ENCODE assay signal across 9 cellular contexts in the genomic region with DNA sequence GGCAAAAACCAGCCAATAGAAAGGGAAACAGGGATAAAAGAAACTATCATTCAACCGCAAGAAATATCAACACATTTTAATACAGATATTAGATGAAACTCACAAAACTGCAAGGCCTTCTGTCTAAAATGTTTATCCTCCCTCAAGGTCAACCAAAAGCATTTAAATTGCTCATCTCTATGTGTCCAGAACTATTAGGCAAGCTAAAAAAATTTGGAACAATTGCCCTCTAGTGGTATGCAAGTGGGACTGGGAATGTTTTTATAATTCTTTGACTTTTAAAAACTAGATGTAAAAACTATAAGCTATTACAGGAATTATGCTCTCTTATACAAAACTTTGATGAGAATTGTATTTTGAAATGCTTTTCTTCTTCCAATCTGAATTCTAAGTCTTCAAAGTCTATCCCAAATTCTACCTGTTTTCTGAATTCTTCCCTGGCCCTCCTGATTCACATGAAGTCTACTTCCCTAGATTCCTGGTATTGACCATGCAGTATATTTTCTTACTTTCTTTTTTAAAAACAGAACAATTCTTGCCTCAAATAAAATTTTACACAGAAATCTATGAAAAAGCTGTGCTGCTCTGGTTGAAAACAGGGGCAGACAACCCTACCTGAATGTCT. TPM values are rescaled to one million over a fixed set of nuclear protein-coding genes. Genes with fewer than 3 reads are reported as not detected.
DNase-seq lines count a peak whose midpoint lies in the region; ATAC-seq and TF ChIP-seq lines count a peak whose summit lies in the region.
"Had no signal": no experiment of that assay in that cellular context is flagged by ENCODE, and none has a peak within 500 bp of the region (broad histone marks: within the 10 kb centered on the region; RNA-seq: fewer than 3 reads in every experiment).

No MANE protein-coding gene starts in this region.

- WGBS in right cardiac atrium: 100% methylated on average over 1 of the region's 1 CpG

- H3K27ac Mint-ChIP-seq in type B pancreatic cell: no peak overlapping the region

- peaks cover 18% of the 10 kb centered on the region for H3K79me2 ChIP-seq in fibroblast of lung (ENCODE audit: control insufficient read depth, insufficient read depth, low read length)

- H3K4me3 ChIP-seq in cardiac muscle cell (no peak overlapping the region), right cardiac atrium (ENCODE audit: low read length) (no peak overlapping the region), fibroblast of lung (replicated peaks in 1 of 4; ENCODE audit: control extremely low read depth in 1 of 4, insufficient read depth in 1 of 4, low read depth in 3 of 4, low read length in 4 of 4) (no peak overlapping the region)
- H3K4me3 ChIP-seq: SJCRH30 had no signal

- DNase-seq in cardiac muscle cell (ENCODE audit: low read depth in 1 of 2, low spot score in 1 of 2) (peak; percentile 8 to 62), right cardiac atrium (no peak), RPMI7951 (ENCODE audit: low read depth) (peak; percentile 48), fibroblast of lung (ENCODE audit: low read depth in 2 of 2) (peak; percentile 30 to 66), type B pancreatic cell (ENCODE audit: extremely low spot score, unreplicated experiment) (no peak), iPS-NIHi11 (ENCODE audit: low spot score) (no peak)
- DNase-seq in stimulated activated naive CD8-positive, alpha-beta T cell treated with anti-CD3 and anti-CD28 coated beads, Interleukin-15, Interleukin-2, amounts not matched to agents 100 U/mL and 50 U/mL, for 24 hours: no peak
- no peak for DNase-seq in activated CD8-positive, alpha-beta memory T cell treated with anti-CD3 and anti-CD28 coated beads, Interleukin-2, amount 50 U/mL, for 48 hours

- peaks cover 5% of the 10 kb centered on the region for H3K4me1 ChIP-seq in cardiac muscle cell (ENCODE audit: low read depth)
- no peaks in the 10 kb centered on the region for H3K4me1 ChIP-seq in right cardiac atrium (ENCODE audit: control insufficient read depth, insufficient read depth, low read length)
- H3K4me1 ChIP-seq in fibroblast of lung (ENCODE audit: control insufficient read depth, extremely low read depth, insufficient read depth, low read length): peaks cover 7% of the 10 kb centered on the region
- H3K4me1 ChIP-seq: SJCRH30 had no signal

- TF ChIP-seq CTCF in cardiac muscle cell (IDR thresholded peaks at IDR 0.05; ENCODE audit: low read depth, low read length) (peak; percentile 64), fibroblast of lung (conservative IDR thresholded peaks at IDR 0.05 in 1 of 2, IDR thresholded peaks at IDR 0.05 in 1 of 2; ENCODE audit: low read depth in 1 of 2, low read length in 2 of 2) (peak; percentile 47 to 64), type B pancreatic cell (conservative IDR thresholded peaks at IDR 0.05) (peak; percentile 80)

- H3K9me3 ChIP-seq in cardiac muscle cell (ENCODE audit: low read depth): no peaks in the 10 kb centered on the region
- H3K9me3 ChIP-seq in right cardiac atrium (ENCODE audit: control insufficient read depth, low read length): no peaks in the 10 kb centered on the region
- no peaks in the 10 kb centered on the region for H3K9me3 ChIP-seq in fibroblast of lung (ENCODE audit: control insufficient read depth, insufficient read depth, low read depth, low read length)
- H3K9me3 ChIP-seq: SJCRH30 had no signal

- no peaks in the 10 kb centered on the region for H3K9me3 Mint-ChIP-seq in type B pancreatic cell

- H3K4me1 Mint-ChIP-seq in type B pancreatic cell (ENCODE audit: unreplicated experiment): peaks cover 3% of the 10 kb centered on the region

- H3K9ac ChIP-seq in fibroblast of lung (ENCODE audit: insufficient read depth, low read length): no peak overlapping the region

- H3K36me3 Mint-ChIP-seq in type B pancreatic cell: peaks cover 41% of the 10 kb centered on the region

- no peak overlapping the region for H3K4me3 Mint-ChIP-seq in type B pancreatic cell

- H3K27ac ChIP-seq in cardiac muscle cell: no peak overlapping the region
- H3K27ac ChIP-seq in right cardiac atrium (ENCODE audit: low read length): no peak overlapping the region
- peak overlapping the region; percentile 39 for H3K27ac ChIP-seq in fibroblast of lung (ENCODE audit: insufficient read depth, low read length)
- H3K27ac ChIP-seq: SJCRH30 had no signal

- intact Hi-C loops in right cardiac atrium (cut with DNase I): loop anchor here in 1 of 4 donors (5.0 kb wide), 1 partner anchor 346 kb away; no protein-coding TSS in a partner anchor

- H3K27me3 ChIP-seq in cardiac muscle cell: no peaks in the 10 kb centered on the region
- H3K27me3 ChIP-seq in right cardiac atrium (ENCODE audit: control insufficient read depth, insufficient read depth): no peaks in the 10 kb centered on the region
- H3K27me3 ChIP-seq in fibroblast of lung (ENCODE audit: control insufficient read depth, insufficient read depth, low read length): no peaks in the 10 kb centered on the region
- H3K27me3 ChIP-seq: SJCRH30 had no signal

- H4K20me1 ChIP-seq in fibroblast of lung (ENCODE audit: control insufficient read depth, extremely low read depth, insufficient read depth, low read length): no peaks in the 10 kb centered on the region

- no peaks in the 10 kb centered on the region for H3K27me3 Mint-ChIP-seq in type B pancreatic cell

- no peak for ATAC-seq in right cardiac atrium
- ATAC-seq in stimulated activated naive CD8-positive, alpha-beta T cell treated with anti-CD3 and anti-CD28 coated beads, Interleukin-15, Interleukin-2, amounts not matched to agents 100 U/mL and 50 U/mL, for 24 hours: no peak

- no peak overlapping the region for H3K4me2 ChIP-seq in fibroblast of lung (ENCODE audit: extremely low read depth, insufficient read depth, low read length)

- peaks cover 79% of the 10 kb centered on the region for H3K36me3 ChIP-seq in cardiac muscle cell
- peaks cover 11% of the 10 kb centered on the region for H3K36me3 ChIP-seq in fibroblast of lung (ENCODE audit: control insufficient read depth, insufficient read depth, low read length)

- H2AFZ ChIP-seq in fibroblast of lung (ENCODE audit: low read length): no peak overlapping the region

RNA-seq across cellular contexts. Expression of a gene that starts 4.9 kb away (rescaled TPM):
- total RNA-seq in cardiac muscle cell: 55.9 and 60.4 TPM in 2 replicates
- 77.8 and 99.2 TPM in 2 replicates for polyA plus RNA-seq in cardiac muscle cell
- total RNA-seq in right cardiac atrium: 10 to 100 TPM; 63.6 to 82.7 (median 67.0) TPM
- polyA plus RNA-seq in right cardiac atrium: 75.3 TPM
- 65.5 and 68.7 TPM in 2 replicates for total RNA-seq in RPMI7951 (2014; rRNA removed; shearing (Covaris generic))
- 42.1 TPM in 2 replicates for total RNA-seq in fibroblast of lung
- 51.4 and 54.0 TPM in 2 replicates for polyA plus RNA-seq in fibroblast of lung
- 75.4 and 77.8 TPM in 2 replicates for polyA plus RNA-seq in fibroblast of lung (2012)
- 2.6 and 2.9 TPM in 2 replicates for polyA minus RNA-seq in fibroblast of lung (ENCODE audit: low replicate concordance)
- 66.4 and 76.8 TPM in 2 replicates for total RNA-seq in type B pancreatic cell (ENCODE audit: low replicate concordance)

RNA-seq across cellular contexts. Expression of a gene that starts 5.1 kb away (rescaled TPM):
- 3.7 and 3.8 TPM in 2 replicates for total RNA-seq in cardiac muscle cell
- 3.3 and 4.7 TPM in 2 replicates for polyA plus RNA-seq in cardiac muscle cell
- total RNA-seq in right cardiac atrium: 1 to 10 TPM in 3 of 4 donors, under 1 TPM in 1; 0.64 to 1.3 (median 1.1) TPM
- 0.79 TPM for polyA plus RNA-seq in right cardiac atrium
- 2.1 and 3.0 TPM in 2 replicates for total RNA-seq in RPMI7951 (2014; rRNA removed; shearing (Covaris generic))
- total RNA-seq in fibroblast of lung: 0.50 and 0.51 TPM in 2 replicates
- 0.94 and 1.4 TPM in 2 replicates for polyA plus RNA-seq in fibroblast of lung
- 0.58 and 0.91 TPM in 2 replicates for polyA plus RNA-seq in fibroblast of lung (2012)
- 0.86 and 1.3 TPM in 2 replicates for polyA minus RNA-seq in fibroblast of lung (ENCODE audit: low replicate concordance)
- total RNA-seq in type B pancreatic cell (ENCODE audit: low replicate concordance): 0.83 and 2.4 TPM in 2 replicates

RNA-seq across cellular contexts. Expression of a gene that starts 56.6 kb away (rescaled TPM):
- not detected in 2 replicates for total RNA-seq in cardiac muscle cell
- not detected in 2 replicates for polyA plus RNA-seq in cardiac muscle cell
- not detected for total RNA-seq in right cardiac atrium
- not detected for polyA plus RNA-seq in right cardiac atrium
- total RNA-seq in RPMI7951 (2014; rRNA removed; shearing (Covaris generic)): not detected in 2 replicates
- not detected in 2 replicates for total RNA-seq in fibroblast of lung
- polyA plus RNA-seq in fibroblast of lung: not detected in 2 replicates
- not detected in 2 replicates for polyA plus RNA-seq in fibroblast of lung (2012)
- not detected in 2 replicates for polyA minus RNA-seq in fibroblast of lung (ENCODE audit: low replicate concordance)
- not detected in 2 replicates for total RNA-seq in type B pancreatic cell (ENCODE audit: low replicate concordance)
- total RNA-seq: SJCRH30 had no signal

Comparison
In these comparisons a context has a peak if more than half of its experiments do, and no peak if none do; other contexts are left out.
1. DNase-seq: peak in cardiac muscle cell (2 of 2), RPMI7951 (single experiment) and fibroblast of lung (2 of 2); none in right cardiac atrium (0 of 3), type B pancreatic cell (single experiment), stimulated activated naive CD8-positive, alpha-beta T cell treated with anti-CD3 and anti-CD28 coated beads, Interleukin-15, Interleukin-2, amounts not matched to agents 100 U/mL and 50 U/mL, for 24 hours (single experiment), activated CD8-positive, alpha-beta memory T cell treated with anti-CD3 and anti-CD28 coated beads, Interleukin-2, amount 50 U/mL, for 48 hours (single experiment) and iPS-NIHi11 (single experiment).
2. Peak in every context shown above with its lines, with median percentiles within 50 percentile points of each other: CTCF ChIP-seq.